ENCODE assay signal across 1 cellular context in the genomic region with DNA sequence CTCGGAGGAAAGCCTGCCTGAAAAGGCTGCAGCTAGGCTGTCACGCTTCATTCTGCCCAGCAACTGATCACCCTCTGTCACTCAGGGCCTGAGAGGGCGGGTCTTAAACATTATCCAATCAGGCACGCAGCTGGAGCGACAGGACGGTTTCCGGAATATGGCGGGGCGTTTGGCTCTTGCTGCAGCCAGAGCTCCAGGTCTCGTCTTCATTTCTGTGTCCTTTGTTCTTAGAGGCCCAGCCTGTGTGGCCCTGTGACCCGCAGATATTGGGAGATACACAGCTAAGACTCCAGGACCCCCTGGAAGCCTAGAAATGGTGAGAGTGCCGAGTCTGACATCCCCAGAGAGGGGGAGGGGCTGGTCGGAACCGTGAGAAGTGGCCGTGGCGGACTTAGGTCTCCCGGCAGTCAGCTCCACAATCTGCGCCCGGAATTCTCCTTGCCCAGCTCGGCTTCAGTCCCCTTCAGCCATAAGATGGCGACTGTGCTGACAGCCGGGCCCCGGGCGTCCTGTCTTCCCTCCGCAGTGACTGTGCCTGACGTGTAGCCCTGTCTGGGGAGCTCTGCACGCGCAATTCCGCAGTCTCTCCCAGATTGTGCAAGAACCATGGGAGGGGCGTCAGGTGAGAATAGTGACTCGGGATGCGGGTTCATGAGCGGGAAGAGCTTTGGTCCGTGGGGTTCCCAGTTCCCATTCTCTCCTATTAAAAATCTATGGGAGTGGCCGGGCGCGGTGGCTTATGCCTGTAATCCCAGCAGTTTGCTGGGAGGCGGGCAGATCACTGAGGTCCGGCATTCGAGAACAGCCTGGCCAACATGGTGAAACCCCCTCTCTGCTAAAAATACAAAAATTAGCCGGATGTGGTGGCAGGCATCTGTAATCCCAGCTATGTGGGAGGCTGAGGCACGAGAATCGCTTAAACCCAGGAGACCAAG.
TF ChIP-seq lines count a peak whose summit lies in the region.

A gene (plus strand): TSS at position 144 of the 935 bp plus-strand sequence. CDS start 170 bp downstream, at position 314.

TF ChIP-seq in K562, 482 proteins besides CTCF, POLR2A, EP300 and RAD21 (continued from another document and continues in another):
- TF ChIP-seq, protein P1, sequence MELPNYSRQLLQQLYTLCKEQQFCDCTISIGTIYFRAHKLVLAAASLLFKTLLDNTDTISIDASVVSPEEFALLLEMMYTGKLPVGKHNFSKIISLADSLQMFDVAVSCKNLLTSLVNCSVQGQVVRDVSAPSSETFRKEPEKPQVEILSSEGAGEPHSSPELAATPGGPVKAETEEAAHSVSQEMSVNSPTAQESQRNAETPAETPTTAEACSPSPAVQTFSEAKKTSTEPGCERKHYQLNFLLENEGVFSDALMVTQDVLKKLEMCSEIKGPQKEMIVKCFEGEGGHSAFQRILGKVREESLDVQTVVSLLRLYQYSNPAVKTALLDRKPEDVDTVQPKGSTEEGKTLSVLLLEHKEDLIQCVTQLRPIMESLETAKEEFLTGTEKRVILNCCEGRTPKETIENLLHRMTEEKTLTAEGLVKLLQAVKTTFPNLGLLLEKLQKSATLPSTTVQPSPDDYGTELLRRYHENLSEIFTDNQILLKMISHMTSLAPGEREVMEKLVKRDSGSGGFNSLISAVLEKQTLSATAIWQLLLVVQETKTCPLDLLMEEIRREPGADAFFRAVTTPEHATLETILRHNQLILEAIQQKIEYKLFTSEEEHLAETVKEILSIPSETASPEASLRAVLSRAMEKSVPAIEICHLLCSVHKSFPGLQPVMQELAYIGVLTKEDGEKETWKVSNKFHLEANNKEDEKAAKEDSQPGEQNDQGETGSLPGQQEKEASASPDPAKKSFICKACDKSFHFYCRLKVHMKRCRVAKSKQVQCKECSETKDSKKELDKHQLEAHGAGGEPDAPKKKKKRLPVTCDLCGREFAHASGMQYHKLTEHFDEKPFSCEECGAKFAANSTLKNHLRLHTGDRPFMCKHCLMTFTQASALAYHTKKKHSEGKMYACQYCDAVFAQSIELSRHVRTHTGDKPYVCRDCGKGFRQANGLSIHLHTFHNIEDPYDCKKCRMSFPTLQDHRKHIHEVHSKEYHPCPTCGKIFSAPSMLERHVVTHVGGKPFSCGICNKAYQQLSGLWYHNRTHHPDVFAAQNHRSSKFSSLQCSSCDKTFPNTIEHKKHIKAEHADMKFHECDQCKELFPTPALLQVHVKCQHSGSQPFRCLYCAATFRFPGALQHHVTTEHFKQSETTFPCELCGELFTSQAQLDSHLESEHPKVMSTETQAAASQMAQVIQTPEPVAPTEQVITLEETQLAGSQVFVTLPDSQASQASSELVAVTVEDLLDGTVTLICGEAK (IDR thresholded peaks at IDR 0.05): 0 out of 2 replicates have a peak, but pooled peaks have one; percentile 40
- TF ChIP-seq, protein P1 (CRISPR knock-in tag; IDR thresholded peaks at IDR 0.05): no peak
- TF ChIP-seq, protein P2, sequence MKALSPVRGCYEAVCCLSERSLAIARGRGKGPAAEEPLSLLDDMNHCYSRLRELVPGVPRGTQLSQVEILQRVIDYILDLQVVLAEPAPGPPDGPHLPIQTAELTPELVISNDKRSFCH (CRISPR knock-in tag; IDR thresholded peaks at IDR 0.05): no peak
- TF ChIP-seq, protein P2 (tag; IDR thresholded peaks at IDR 0.05): 0 out of 2 replicates have a peak, but pooled peaks have one; percentile 39
- TF ChIP-seq, protein P3, sequence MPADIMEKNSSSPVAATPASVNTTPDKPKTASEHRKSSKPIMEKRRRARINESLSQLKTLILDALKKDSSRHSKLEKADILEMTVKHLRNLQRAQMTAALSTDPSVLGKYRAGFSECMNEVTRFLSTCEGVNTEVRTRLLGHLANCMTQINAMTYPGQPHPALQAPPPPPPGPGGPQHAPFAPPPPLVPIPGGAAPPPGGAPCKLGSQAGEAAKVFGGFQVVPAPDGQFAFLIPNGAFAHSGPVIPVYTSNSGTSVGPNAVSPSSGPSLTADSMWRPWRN (IDR thresholded peaks at IDR 0.05; ENCODE audit: low read depth): no peak
- TF ChIP-seq PML (IDR thresholded peaks at IDR 0.05; ENCODE audit: low read length): peak; percentile 76; the same call in 1 of the 2 replicates
- peak; percentile 71; the same call in 1 of the 2 replicates for TF ChIP-seq MTA3 (IDR thresholded peaks at IDR 0.05; ENCODE audit: borderline replicate concordance)
- TF ChIP-seq, protein P4, sequence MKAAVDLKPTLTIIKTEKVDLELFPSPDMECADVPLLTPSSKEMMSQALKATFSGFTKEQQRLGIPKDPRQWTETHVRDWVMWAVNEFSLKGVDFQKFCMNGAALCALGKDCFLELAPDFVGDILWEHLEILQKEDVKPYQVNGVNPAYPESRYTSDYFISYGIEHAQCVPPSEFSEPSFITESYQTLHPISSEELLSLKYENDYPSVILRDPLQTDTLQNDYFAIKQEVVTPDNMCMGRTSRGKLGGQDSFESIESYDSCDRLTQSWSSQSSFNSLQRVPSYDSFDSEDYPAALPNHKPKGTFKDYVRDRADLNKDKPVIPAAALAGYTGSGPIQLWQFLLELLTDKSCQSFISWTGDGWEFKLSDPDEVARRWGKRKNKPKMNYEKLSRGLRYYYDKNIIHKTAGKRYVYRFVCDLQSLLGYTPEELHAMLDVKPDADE (conservative IDR thresholded peaks at IDR 0.05; ENCODE audit: control insufficient read depth, low read depth, low read length): 0 out of 2 replicates have a peak, but pooled peaks have one; percentile 42
- TF ChIP-seq POLR3A (IDR thresholded peaks at IDR 0.05; ENCODE audit: borderline replicate concordance, extremely low read depth, insufficient read depth, insufficient read length): no peak
- TF ChIP-seq MAZ (CRISPR knock-in tag; conservative IDR thresholded peaks at IDR 0.05 in 1 of 2, IDR thresholded peaks at IDR 0.05 in 1 of 2): peak; percentile 37 to 57; a peak in 2 of 4 replicates
- peak; percentile 86 for TF ChIP-seq POLR2B (IDR thresholded peaks at IDR 0.05; ENCODE audit: low read depth, partially characterized antibody)
- peak; percentile 40; the same call in 1 of the 2 replicates for TF ChIP-seq CTBP1 (IDR thresholded peaks at IDR 0.05; ENCODE audit: borderline replicate concordance)
- 0 out of 2 replicates have a peak, but pooled peaks have one; percentile 36 for TF ChIP-seq MBD2 (IDR thresholded peaks at IDR 0.05; ENCODE audit: borderline replicate concordance, low read depth)
- 0 out of 2 replicates have a peak, but pooled peaks have one; percentile 37 for TF ChIP-seq ZNF41 (CRISPR knock-in tag; conservative IDR thresholded peaks at IDR 0.05)
- TF ChIP-seq SP1 (CRISPR knock-in tag; IDR thresholded peaks at IDR 0.05): peak; percentile 30; the same call in 1 of the 2 replicates
- TF ChIP-seq RFX1 (IDR thresholded peaks at IDR 0.05): peak; percentile 42; the same call in 1 of the 2 replicates
- 0 out of 4 replicates have a peak, but pooled peaks of 1 of the 2 experiments have one; percentile 35 for TF ChIP-seq TRIM24 (IDR thresholded peaks at IDR 0.05)
- peak; percentile 78 for TF ChIP-seq CHD1 (IDR thresholded peaks at IDR 0.05; ENCODE audit: low read length)
- peak; percentile 77; the same call in 1 of the 2 replicates for TF ChIP-seq PHF8 (IDR thresholded peaks at IDR 0.05; ENCODE audit: borderline replicate concordance, low read length)
- no peak for TF ChIP-seq ATF1 (CRISPR knock-in tag; IDR thresholded peaks at IDR 0.05)
- TF ChIP-seq ATF1 (tag; IDR thresholded peaks at IDR 0.05): peak; percentile 89
- TF ChIP-seq EP400 (IDR thresholded peaks at IDR 0.05): peak; percentile 68
- TF ChIP-seq MCM5 (IDR thresholded peaks at IDR 0.05; ENCODE audit: low read depth): no peak
- TF ChIP-seq MEIS2 (IDR thresholded peaks at IDR 0.05; ENCODE audit: partially characterized antibody): peak; percentile 82
- TF ChIP-seq, protein P5, sequence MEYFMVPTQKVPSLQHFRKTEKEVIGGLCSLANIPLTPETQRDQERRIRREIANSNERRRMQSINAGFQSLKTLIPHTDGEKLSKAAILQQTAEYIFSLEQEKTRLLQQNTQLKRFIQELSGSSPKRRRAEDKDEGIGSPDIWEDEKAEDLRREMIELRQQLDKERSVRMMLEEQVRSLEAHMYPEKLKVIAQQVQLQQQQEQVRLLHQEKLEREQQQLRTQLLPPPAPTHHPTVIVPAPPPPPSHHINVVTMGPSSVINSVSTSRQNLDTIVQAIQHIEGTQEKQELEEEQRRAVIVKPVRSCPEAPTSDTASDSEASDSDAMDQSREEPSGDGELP (CRISPR knock-in tag; IDR thresholded peaks at IDR 0.05; ENCODE audit: borderline replicate concordance): peak; percentile 70; the same call in 1 of the 2 replicates
- TF ChIP-seq MXI1 (IDR thresholded peaks at IDR 0.05; ENCODE audit: low read depth, low read length): no peak
- no peak for TF ChIP-seq RNF2 (IDR thresholded peaks at IDR 0.05)
- TF ChIP-seq RBBP5 (IDR thresholded peaks at IDR 0.05; ENCODE audit: borderline replicate concordance, insufficient read depth, low read length, poor library complexity, severe bottlenecking): peak; percentile 69
- TF ChIP-seq ETV5 (CRISPR knock-in tag; IDR thresholded peaks at IDR 0.05; ENCODE audit: low read depth): 0 out of 2 replicates have a peak, but pooled peaks have one; percentile 39
- TF ChIP-seq, protein P6, sequence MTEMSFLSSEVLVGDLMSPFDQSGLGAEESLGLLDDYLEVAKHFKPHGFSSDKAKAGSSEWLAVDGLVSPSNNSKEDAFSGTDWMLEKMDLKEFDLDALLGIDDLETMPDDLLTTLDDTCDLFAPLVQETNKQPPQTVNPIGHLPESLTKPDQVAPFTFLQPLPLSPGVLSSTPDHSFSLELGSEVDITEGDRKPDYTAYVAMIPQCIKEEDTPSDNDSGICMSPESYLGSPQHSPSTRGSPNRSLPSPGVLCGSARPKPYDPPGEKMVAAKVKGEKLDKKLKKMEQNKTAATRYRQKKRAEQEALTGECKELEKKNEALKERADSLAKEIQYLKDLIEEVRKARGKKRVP (CRISPR knock-in tag; IDR thresholded peaks at IDR 0.05): 0 out of 2 replicates have a peak, but pooled peaks have one; percentile 43
- TF ChIP-seq TOE1 (IDR thresholded peaks at IDR 0.05; ENCODE audit: borderline replicate concordance): 0 out of 2 replicates have a peak, but pooled peaks have one; percentile 31
- no peak for TF ChIP-seq TOE1 (CRISPR knock-in tag; IDR thresholded peaks at IDR 0.05; ENCODE audit: borderline replicate concordance, low read depth)
- peak in 1 of 2 experiments; percentile 47; a peak in 1 of 4 replicates for TF ChIP-seq ARNT (IDR thresholded peaks at IDR 0.05)
- TF ChIP-seq, protein P7, sequence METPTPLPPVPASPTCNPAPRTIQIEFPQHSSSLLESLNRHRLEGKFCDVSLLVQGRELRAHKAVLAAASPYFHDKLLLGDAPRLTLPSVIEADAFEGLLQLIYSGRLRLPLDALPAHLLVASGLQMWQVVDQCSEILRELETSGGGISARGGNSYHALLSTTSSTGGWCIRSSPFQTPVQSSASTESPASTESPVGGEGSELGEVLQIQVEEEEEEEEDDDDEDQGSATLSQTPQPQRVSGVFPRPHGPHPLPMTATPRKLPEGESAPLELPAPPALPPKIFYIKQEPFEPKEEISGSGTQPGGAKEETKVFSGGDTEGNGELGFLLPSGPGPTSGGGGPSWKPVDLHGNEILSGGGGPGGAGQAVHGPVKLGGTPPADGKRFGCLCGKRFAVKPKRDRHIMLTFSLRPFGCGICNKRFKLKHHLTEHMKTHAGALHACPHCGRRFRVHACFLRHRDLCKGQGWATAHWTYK (CRISPR knock-in tag; IDR thresholded peaks at IDR 0.05): peak; percentile 77
- TF ChIP-seq GTF2E2 (tag; IDR thresholded peaks at IDR 0.05): no peak
- 0 out of 2 replicates have a peak, but pooled peaks have one; percentile 14 for TF ChIP-seq CREB1 (IDR thresholded peaks at IDR 0.05)
- no peak for TF ChIP-seq CREB1 (CRISPR knock-in tag; IDR thresholded peaks at IDR 0.05)
- TF ChIP-seq CC2D1A (IDR thresholded peaks at IDR 0.05): peak; percentile 45; the same call in 1 of the 2 replicates
- peak; percentile 51; the same call in 1 of the 2 replicates for TF ChIP-seq SOX6 (IDR thresholded peaks at IDR 0.05)
- peak; percentile 54 for TF ChIP-seq CXXC5 (CRISPR knock-in tag; IDR thresholded peaks at IDR 0.05)
